23 cellular contexts compared by ENCODE assay signal in genomic region chr12:22039361-22039760, GRCh38.
"Had no signal": no experiment of that assay in that cellular context is flagged by ENCODE, and none has a peak within 500 bp of the region (broad histone marks: within the 10 kb centered on the region; RNA-seq: fewer than 3 reads in every experiment).

No MANE protein-coding gene starts in this region.

- H3K4me1 ChIP-seq: psoas muscle had no signal

- H3K9ac ChIP-seq: parathyroid adenoma had no signal

- H3K27ac ChIP-seq: neutrophil, parathyroid adenoma, psoas muscle, right lobe of liver, sigmoid colon, stomach, tibial artery, transverse colon, upper lobe of left lung, vagina had no signal

- H3K79me2 ChIP-seq: parathyroid adenoma had no signal

- H3K36me3 ChIP-seq: neutrophil, right lobe of liver, sigmoid colon, stomach, tibial artery, transverse colon, upper lobe of left lung, vagina had no signal

- H3K4me3 ChIP-seq: psoas muscle, right lobe of liver, sigmoid colon, stomach, tibial artery, transverse colon, upper lobe of left lung, vagina had no signal

- DNase-seq: naive thymus-derived CD8-positive, alpha-beta T cell; nephron progenitor cell; posterior cingulate gyrus; psoas muscle; right cardiac atrium; right lobe of liver; sigmoid colon; small intestine; stimulated activated CD4-positive, alpha-beta T cell treated with anti-CD3 and anti-CD28 coated beads, Interleukin-15, amount 100 ng/mL, for 24 hours; stimulated activated CD4-positive, alpha-beta T cell treated with anti-CD3 and anti-CD28 coated beads, Interleukin-2, amount 100 ng/mL, for 24 hours; stimulated activated CD4-positive, alpha-beta T cell treated with anti-CD3 and anti-CD28 coated beads, Interleukin-2, amount 100 ng/mL, for 48 hours; stimulated activated CD4-positive, alpha-beta T cell treated with anti-CD3 and anti-CD28 coated beads, Interleukin-4, amount 100 ng/mL, for 24 hours; stimulated activated naive B cell treated with anti-CD40 and anti-IgM and Interleukin-4, amounts not matched to agents 10 μg/mL and 1 μg/mL and 100 μg/mL, for 72 hours; stimulated activated naive CD4-positive, alpha-beta T cell treated with Interleukin-2 at 50 U/mL for 16 hours; stomach; tibial artery; transverse colon; upper lobe of left lung had no signal

- H3K27me3 ChIP-seq: neutrophil, right lobe of liver, sigmoid colon, stomach, tibial artery, transverse colon, upper lobe of left lung, vagina had no signal

- H3K9me3 ChIP-seq: neutrophil, psoas muscle, right lobe of liver, sigmoid colon, stomach, tibial artery, upper lobe of left lung, vagina had no signal

- ATAC-seq: naive thymus-derived CD8-positive, alpha-beta T cell; natural killer cell treated with Interleukin-12 subunit alpha and Interleukin-12 subunit beta and Interleukin-15 and Interleukin-18, amount 100 ng/mL, for 72 hours; psoas muscle; right cardiac atrium; stimulated activated effector memory CD8-positive, alpha-beta T cell treated with anti-CD3 and anti-CD28 coated beads, Interleukin-12 subunit alpha, Interleukin-12 subunit beta, amount 100 ng/mL, for 72 hours; stimulated activated naive B cell treated with anti-CD40 and anti-IgM and Interleukin-4, amounts not matched to agents 10 μg/mL and 1 μg/mL and 100 μg/mL, for 72 hours had no signal
